15 cellular contexts compared by ENCODE assay signal in genomic region chr7:77459311-77459726, GRCh38. TPM values are rescaled to one million over a fixed set of nuclear protein-coding genes. Genes with fewer than 3 reads are reported as not detected.
A peak's percentile ranks its signal among the peaks of the same experiment; 100 is the strongest.
DNase-seq lines count a peak whose midpoint lies in the region; TF ChIP-seq lines count a peak whose summit lies in the region.
"Had no signal": no experiment of that assay in that cellular context is flagged by ENCODE, and none has a peak within 500 bp of the region (broad histone marks: within the 10 kb centered on the region; RNA-seq: fewer than 3 reads in every experiment).

No MANE protein-coding gene starts in this region.

- H3K27me3 ChIP-seq in CD8-positive, alpha-beta memory T cell (ENCODE audit: insufficient read depth, low read length, poor library complexity, severe bottlenecking): peaks cover 4% of the 10 kb centered on the region

- H3K4me1 Mint-ChIP-seq in activated CD4-positive, alpha-beta memory T cell treated with anti-CD3 and anti-CD28 coated beads for 36 hours (ENCODE audit: low read depth): peaks cover 9% of the 10 kb centered on the region
- no peaks in the 10 kb centered on the region for H3K4me1 Mint-ChIP-seq in CD8-positive, alpha-beta memory T cell
- H3K4me1 Mint-ChIP-seq: GM23338 had no signal

- CTCF ChIA-PET in HEK293T (lab: Yijun Ruan, JAX): interaction anchor here (0.6 kb wide), 1 partner anchor 52 kb away, joined by 4 read pairs; no protein-coding TSS in a partner anchor
- CTCF ChIA-PET in activated CD4-positive, alpha-beta memory T cell treated with anti-CD3 and anti-CD28 coated beads for 36 hours (lab: Charles Lee): no interaction called here
- CTCF ChIA-PET in CD8-positive, alpha-beta memory T cell (lab: Charles Lee): no interaction called here

- POLR2A ChIA-PET in HEK293T (lab: Yijun Ruan, JAX): no interaction called here
- POLR2A ChIA-PET in activated CD4-positive, alpha-beta memory T cell treated with anti-CD3 and anti-CD28 coated beads for 36 hours (lab: Charles Lee): no interaction called here
- POLR2A ChIA-PET in CD8-positive, alpha-beta memory T cell (lab: Charles Lee): no interaction called here

- H3K27ac ChIP-seq in 22Rv1: peak overlapping the region; percentile 60
- H3K27ac ChIP-seq in CD8-positive, alpha-beta memory T cell (ENCODE audit: low read depth, low read length): no peak overlapping the region

- no peaks in the 10 kb centered on the region for H3K9me3 ChIP-seq in CD8-positive, alpha-beta memory T cell (ENCODE audit: low read length)

- H3K36me3 Mint-ChIP-seq in activated CD4-positive, alpha-beta memory T cell treated with anti-CD3 and anti-CD28 coated beads for 36 hours: no peaks in the 10 kb centered on the region
- no peaks in the 10 kb centered on the region for H3K36me3 Mint-ChIP-seq in CD8-positive, alpha-beta memory T cell
- H3K36me3 Mint-ChIP-seq: CD4-positive, CD25-positive, alpha-beta regulatory T cell had no signal

- H3K9me3 Mint-ChIP-seq in activated CD4-positive, alpha-beta memory T cell treated with anti-CD3 and anti-CD28 coated beads for 36 hours: no peaks in the 10 kb centered on the region
- no peaks in the 10 kb centered on the region for H3K9me3 Mint-ChIP-seq in CD8-positive, alpha-beta memory T cell
- H3K9me3 Mint-ChIP-seq: GM23338 had no signal

- H3K27me3 Mint-ChIP-seq in activated CD4-positive, alpha-beta memory T cell treated with anti-CD3 and anti-CD28 coated beads for 36 hours: no peaks in the 10 kb centered on the region
- H3K27me3 Mint-ChIP-seq in CD8-positive, alpha-beta memory T cell: no peaks in the 10 kb centered on the region
- H3K27me3 Mint-ChIP-seq: CD4-positive, CD25-positive, alpha-beta regulatory T cell had no signal

- DNase-seq in DMS153 treated with DMSO at 0.1 percent for 48 hours (lab: John Stamatoyannopoulos, UW; ENCODE audit: unreplicated experiment): peak; percentile 43
- peak; percentile 53 for DNase-seq in NCI-H146 (lab: John Stamatoyannopoulos, UW)
- peak; percentile 89 for DNase-seq in NCI-H748 treated with DMSO at 0.1 percent for 48 hours (lab: John Stamatoyannopoulos, UW)
- no peak for DNase-seq in HEK293T (ENCODE audit: extremely low spot score)
- DNase-seq in activated CD4-positive, alpha-beta memory T cell treated with anti-CD3 and anti-CD28 coated beads for 36 hours: no peak
- no peak for DNase-seq in CD8-positive, alpha-beta memory T cell
- DNase-seq in C1 segment of cervical spinal cord (lab: John Stamatoyannopoulos, UW): no peak
- DNase-seq: ACHN; CD4-positive, CD25-positive, alpha-beta regulatory T cell; GF-D8; NCI-H1436 treated with DMSO at 0.1 percent for 48 hours; NCI-H446 treated with DMSO at 0.1 percent for 48 hours; Right ventricle myocardium superior had no signal

- H3K4me1 ChIP-seq in CD8-positive, alpha-beta memory T cell (ENCODE audit: insufficient read depth, low read length): no peaks in the 10 kb centered on the region

- H3K27ac Mint-ChIP-seq in activated CD4-positive, alpha-beta memory T cell treated with anti-CD3 and anti-CD28 coated beads for 36 hours: no peak overlapping the region
- H3K27ac Mint-ChIP-seq in CD8-positive, alpha-beta memory T cell: no peak overlapping the region
- H3K27ac Mint-ChIP-seq: CD4-positive, CD25-positive, alpha-beta regulatory T cell; GM23338 had no signal

- H3K4me3 Mint-ChIP-seq in activated CD4-positive, alpha-beta memory T cell treated with anti-CD3 and anti-CD28 coated beads for 36 hours: no peak overlapping the region
- no peak overlapping the region for H3K4me3 Mint-ChIP-seq in CD8-positive, alpha-beta memory T cell
- H3K4me3 Mint-ChIP-seq: CD4-positive, CD25-positive, alpha-beta regulatory T cell; GM23338 had no signal

- no peak for TF ChIP-seq CTCF in 22Rv1 (IDR thresholded peaks at IDR 0.05)

- H3K36me3 ChIP-seq in CD8-positive, alpha-beta memory T cell (ENCODE audit: insufficient read depth, low read length): no peaks in the 10 kb centered on the region

- H3K4me3 ChIP-seq in CD8-positive, alpha-beta memory T cell (ENCODE audit: low read length): no peak overlapping the region
- H3K4me3 ChIP-seq: GM23338 had no signal

- intact Hi-C loops in activated CD4-positive, alpha-beta memory T cell treated with anti-CD3 and anti-CD28 coated beads for 36 hours (cut with micrococcal nuclease): no loop called here

TF ChIP-seq in HEK293T, 16 proteins besides CTCF, POLR2A, EP300 and RAD21:
- no peak for TF ChIP-seq NFRKB (IDR thresholded peaks at IDR 0.05)
- no peak for TF ChIP-seq ARNT (IDR thresholded peaks at IDR 0.05)
- no peak for TF ChIP-seq FOXM1 (IDR thresholded peaks at IDR 0.05; ENCODE audit: borderline replicate concordance)
- no peak for TF ChIP-seq PKNOX1 (IDR thresholded peaks at IDR 0.05)
- TF ChIP-seq CTBP1 (IDR thresholded peaks at IDR 0.05; ENCODE audit: borderline replicate concordance): no peak
- TF ChIP-seq L3MBTL2 (conservative IDR thresholded peaks at IDR 0.05): no peak
- TF ChIP-seq FOXK2 (IDR thresholded peaks at IDR 0.05): no peak
- no peak for TF ChIP-seq HDGF (IDR thresholded peaks at IDR 0.05; ENCODE audit: borderline replicate concordance)
- no peak for TF ChIP-seq ELF4 (IDR thresholded peaks at IDR 0.05)
- no peak for TF ChIP-seq TARDBP (IDR thresholded peaks at IDR 0.05)
- no peak for TF ChIP-seq ZNF384 (IDR thresholded peaks at IDR 0.05)
- no peak for TF ChIP-seq FOXA1 (IDR thresholded peaks at IDR 0.05)
- no peak for TF ChIP-seq BHLHE40 (IDR thresholded peaks at IDR 0.05; ENCODE audit: borderline replicate concordance)
- no peak for TF ChIP-seq SP1 (IDR thresholded peaks at IDR 0.05)

RNA-seq across cellular contexts. Expression of gene GSAP, which starts 43.2 kb away (rescaled TPM):
- total RNA-seq in activated CD4-positive, alpha-beta memory T cell treated with anti-CD3 and anti-CD28 coated beads for 36 hours: 1 to 10 TPM; 1.7 to 1.9 TPM
- 1 to 10 TPM; 2.0 to 2.9 TPM for total RNA-seq in CD8-positive, alpha-beta memory T cell
- 11.9 TPM for polyA plus RNA-seq in CD8-positive, alpha-beta memory T cell

Comparison
In these comparisons a context has a peak if more than half of its experiments do, and no peak if none do; other contexts are left out.
1. DNase-seq: peak in DMS153 treated with DMSO at 0.1 percent for 48 hours (single experiment), NCI-H146 (single experiment) and NCI-H748 treated with DMSO at 0.1 percent for 48 hours (single experiment); none in HEK293T (single experiment), activated CD4-positive, alpha-beta memory T cell treated with anti-CD3 and anti-CD28 coated beads for 36 hours (single experiment), CD8-positive, alpha-beta memory T cell (0 of 5) and C1 segment of cervical spinal cord (0 of 14).